24 cellular contexts compared by ENCODE assay signal in genomic region chr1:31793586-31794285, GRCh38. TPM values are rescaled to one million over a fixed set of nuclear protein-coding genes. Genes with fewer than 3 reads are reported as not detected.
DNase-seq lines count a peak whose midpoint lies in the region; ATAC-seq, FAIRE-seq and TF ChIP-seq lines count a peak whose summit lies in the region.
"Had no signal": no experiment of that assay in that cellular context is flagged by ENCODE, and none has a peak within 500 bp of the region (broad histone marks: within the 10 kb centered on the region; RNA-seq: fewer than 3 reads in every experiment).

No MANE protein-coding gene starts in this region.

- POLR2A ChIA-PET in activated CD4-positive, alpha-beta T cell treated with anti-CD3 and anti-CD28 coated beads for 36 hours (lab: Charles Lee): no interaction called here
- POLR2A ChIA-PET in IMR-90 (lab: Charles Lee; ENCODE audit: unreplicated experiment): no interaction called here

- no peaks in the 10 kb centered on the region for H3K36me3 Mint-ChIP-seq in activated CD4-positive, alpha-beta T cell treated with anti-CD3 and anti-CD28 coated beads for 36 hours (ENCODE audit: low read depth)
- no peaks in the 10 kb centered on the region for H3K36me3 Mint-ChIP-seq in glutamatergic neuron (ENCODE audit: unreplicated experiment)
- H3K36me3 Mint-ChIP-seq: activated naive CD4-positive, alpha-beta T cell treated with anti-CD3 and anti-CD28 coated beads, Interleukin-2, amount 50 U/mL, for 72 hours; CD8-positive, alpha-beta memory T cell; naive B cell had no signal

- no peaks in the 10 kb centered on the region for H3K27me3 Mint-ChIP-seq in activated CD4-positive, alpha-beta T cell treated with anti-CD3 and anti-CD28 coated beads for 36 hours
- H3K27me3 Mint-ChIP-seq in glutamatergic neuron (ENCODE audit: unreplicated experiment): peaks cover 11% of the 10 kb centered on the region
- H3K27me3 Mint-ChIP-seq: stimulated activated naive CD8-positive, alpha-beta T cell treated with anti-CD3 and anti-CD28 coated beads, Interleukin-15, Interleukin-2, amounts not matched to agents 100 ng/mL and 50 ng/mL, for 24 hours had no signal

- H3K14ac ChIP-seq in IMR-90 (replicated peaks; ENCODE audit: low read depth, low read length): no peak overlapping the region

- H3K9ac ChIP-seq in IMR-90 (ENCODE audit: low read depth, low read length): no peak overlapping the region

- 96% methylated on average over 4 of the region's 13 CpGs; no CpG with 5 or more reads in 1 of the 2 experiments for WGBS in IMR-90 (ENCODE audit: extremely low coverage in 2 of 2, insufficient read length in 1 of 2), 2 experiments

- peaks cover 18% of the 10 kb centered on the region for H3K9me1 ChIP-seq in IMR-90 (ENCODE audit: insufficient read depth, low read length)

- H3K9me3 ChIP-seq in IMR-90 (ENCODE audit: control insufficient read depth, insufficient read depth, low read length): no peaks in the 10 kb centered on the region
- H3K9me3 ChIP-seq: heart left ventricle, right atrium auricular region, tibial artery had no signal

- H3K79me1 ChIP-seq in IMR-90 (ENCODE audit: low read depth in 1 of 2, low read length in 2 of 2): peaks cover 11 to 45% of the 10 kb centered on the region in 2 experiments; a peak in 2 of 4 replicates

- in situ Hi-C loops in IMR-90 (cut with MboI; ENCODE audit: low sequenced_read_pairs) (no loop called here), GM13976 (cut with MboI; ENCODE audit: low sequenced_read_pairs, unreplicated experiment) (loop anchor here (10.0 kb wide), 1 partner anchor 129 kb away; no protein-coding TSS in a partner anchor)

- H3K36me3 ChIP-seq in IMR-90 (ENCODE audit: control insufficient read depth, insufficient read depth, low read length): peaks cover 1% of the 10 kb centered on the region; the same call in 1 of the 2 replicates
- H3K36me3 ChIP-seq: heart left ventricle, right atrium auricular region, tibial artery had no signal

- H3K4me2 ChIP-seq in IMR-90 (ENCODE audit: low read depth, low read length): no peak overlapping the region

- H2BK15ac ChIP-seq in IMR-90 (ENCODE audit: low read depth, low read length): no peak overlapping the region

- H2AK5ac ChIP-seq in IMR-90 (ENCODE audit: low read depth, low read length): 0 out of 2 replicates have a peak overlapping the region, but pooled peaks have one; percentile 4

- intact Hi-C loops in activated CD4-positive, alpha-beta T cell treated with anti-CD3 and anti-CD28 coated beads for 36 hours (cut with DNase I, micrococcal nuclease): no loop called here
- intact Hi-C loops in IMR-90 (cut with micrococcal nuclease): loop anchor here (10.0 kb wide), 2 partner anchors 271 to 359 kb away; no protein-coding TSS in a partner anchor
- intact Hi-C loops in sciatic nerve (cut with DNase I): loop anchor here (5.0 to 10.0 kb wide), 2 partner anchors 131 to 171 kb away; no protein-coding TSS in a partner anchor

- CTCF ChIA-PET in activated CD4-positive, alpha-beta T cell treated with anti-CD3 and anti-CD28 coated beads for 36 hours (lab: Charles Lee): no interaction called here
- CTCF ChIA-PET in IMR-90 (lab: Yijun Ruan, JAX): no interaction called here

- peaks cover 24% of the 10 kb centered on the region for H4K20me1 ChIP-seq in IMR-90 (ENCODE audit: insufficient read depth, low read length)

- H2AK9ac ChIP-seq in IMR-90 (replicated peaks; ENCODE audit: low read depth, low read length, poor library complexity): no peak overlapping the region

- no peak overlapping the region for H3K56ac ChIP-seq in IMR-90 (ENCODE audit: extremely low read depth, insufficient read depth, low read length)

- TF ChIP-seq POLR2A in IMR-90 (IDR thresholded peaks at IDR 0.05; ENCODE audit: low read depth, low read length): no peak

- peaks cover 25% of the 10 kb centered on the region for H3K4me1 ChIP-seq in IMR-90 (ENCODE audit: control insufficient read depth, insufficient read depth, low read length)

- H3K4me3 Mint-ChIP-seq in activated CD4-positive, alpha-beta T cell treated with anti-CD3 and anti-CD28 coated beads for 36 hours: no peak overlapping the region
- no peak overlapping the region for H3K4me3 Mint-ChIP-seq in glutamatergic neuron (ENCODE audit: unreplicated experiment)
- H3K4me3 Mint-ChIP-seq: activated CD4-positive, alpha-beta memory T cell treated with anti-CD3 and anti-CD28 coated beads, Interleukin-2, amount 10 ng/mL, durations not matched to agents 7 days and 5 days; central memory CD8-positive, alpha-beta T cell; naive B cell; stimulated activated naive CD8-positive, alpha-beta T cell treated with anti-CD3 and anti-CD28 coated beads, Interleukin-15, Interleukin-2, amounts not matched to agents 100 ng/mL and 50 ng/mL, for 24 hours; T-helper 2 cell treated with Interferon-gamma antibody and Interleukin-4, amounts not matched to agents 5 μg/mL and 100 μg/mL, for 36 hours had no signal

- no peak overlapping the region for H3K18ac ChIP-seq in IMR-90 (ENCODE audit: low read depth, low read length)

- TF ChIP-seq RAD21 in IMR-90 (IDR thresholded peaks at IDR 0.05; ENCODE audit: low read length): no peak

- dilution Hi-C loops in IMR-90 (cut with HindIII; ENCODE audit: low sequenced_read_pairs, unreplicated experiment): no loop called here

- H2BK5ac ChIP-seq in IMR-90 (ENCODE audit: low read depth, low read length, poor library complexity, severe bottlenecking): no peak overlapping the region

- no peak overlapping the region for H2AFZ ChIP-seq in IMR-90 (replicated peaks; ENCODE audit: low read length, poor library complexity)

- H4K5ac ChIP-seq in IMR-90 (ENCODE audit: low read depth, low read length): no peak overlapping the region

- H4K8ac ChIP-seq in IMR-90 (ENCODE audit: low read depth in 2 of 2, low read length in 2 of 2): no peak overlapping the region

- no TSS peak for BruUV-seq in IMR-90 (replicated peaks; lab: Mats Ljungman, UMichigan)

- no peak for FAIRE-seq in frontal cortex (lab: Jason Lieb, UNC)

- H2BK20ac ChIP-seq in IMR-90 (ENCODE audit: low read depth, low read length): no peak overlapping the region

- H3K27ac Mint-ChIP-seq in activated CD4-positive, alpha-beta T cell treated with anti-CD3 and anti-CD28 coated beads for 36 hours: no peak overlapping the region
- no peak overlapping the region for H3K27ac Mint-ChIP-seq in glutamatergic neuron (ENCODE audit: unreplicated experiment)
- H3K27ac Mint-ChIP-seq: activated CD4-positive, alpha-beta memory T cell treated with anti-CD3 and anti-CD28 coated beads, Interleukin-2, amount 10 ng/mL, durations not matched to agents 7 days and 5 days; activated naive CD4-positive, alpha-beta T cell treated with anti-CD3 and anti-CD28 coated beads, Interleukin-2, amount 50 U/mL, for 72 hours; CD8-positive, alpha-beta memory T cell; naive B cell; stimulated activated naive CD8-positive, alpha-beta T cell treated with anti-CD3 and anti-CD28 coated beads, Interleukin-15, Interleukin-2, amounts not matched to agents 100 ng/mL and 50 ng/mL, for 24 hours; T-helper 2 cell treated with Interferon-gamma antibody and Interleukin-4, amounts not matched to agents 5 μg/mL and 100 μg/mL, for 36 hours had no signal

- H3K9me3 Mint-ChIP-seq in activated CD4-positive, alpha-beta T cell treated with anti-CD3 and anti-CD28 coated beads for 36 hours (ENCODE audit: low read depth): no peaks in the 10 kb centered on the region
- H3K9me3 Mint-ChIP-seq in glutamatergic neuron (ENCODE audit: unreplicated experiment): peaks cover 4% of the 10 kb centered on the region
- H3K9me3 Mint-ChIP-seq: activated CD4-positive, alpha-beta memory T cell treated with anti-CD3 and anti-CD28 coated beads, Interleukin-2, amount 10 ng/mL, durations not matched to agents 7 days and 5 days; activated naive CD4-positive, alpha-beta T cell treated with anti-CD3 and anti-CD28 coated beads, Interleukin-2, amount 50 U/mL, for 72 hours; CD8-positive, alpha-beta memory T cell; central memory CD8-positive, alpha-beta T cell; naive B cell; stimulated activated naive CD8-positive, alpha-beta T cell treated with anti-CD3 and anti-CD28 coated beads, Interleukin-15, Interleukin-2, amounts not matched to agents 100 ng/mL and 50 ng/mL, for 24 hours; T-helper 2 cell treated with Interferon-gamma antibody and Interleukin-4, amounts not matched to agents 5 μg/mL and 100 μg/mL, for 36 hours had no signal

- no peak overlapping the region for H3K4ac ChIP-seq in IMR-90 (ENCODE audit: low read depth, low read length)

- no peaks in the 10 kb centered on the region for H3K27me3 ChIP-seq in IMR-90 (ENCODE audit: control insufficient read depth, insufficient read depth, low read length)
- H3K27me3 ChIP-seq: right atrium auricular region had no signal

- no peak for ATAC-seq in activated CD4-positive, alpha-beta T cell treated with anti-CD3 and anti-CD28 coated beads for 36 hours
- ATAC-seq in IMR-90 (ENCODE audit: low read depth) (no peak), sciatic nerve (no peak)
- ATAC-seq: activated naive CD4-positive, alpha-beta T cell treated with anti-CD3 and anti-CD28 coated beads, Interleukin-2, amount 50 U/mL, for 72 hours; heart left ventricle had no signal

- peaks cover 12% of the 10 kb centered on the region for H3K4me1 Mint-ChIP-seq in activated CD4-positive, alpha-beta T cell treated with anti-CD3 and anti-CD28 coated beads for 36 hours
- H3K4me1 Mint-ChIP-seq in glutamatergic neuron (ENCODE audit: low read depth, unreplicated experiment): peaks cover 2% of the 10 kb centered on the region
- H3K4me1 Mint-ChIP-seq: central memory CD8-positive, alpha-beta T cell had no signal

- H3K27ac ChIP-seq in IMR-90 (ENCODE audit: insufficient read depth, low read length): no peak overlapping the region
- H3K27ac ChIP-seq: 22Rv1, heart left ventricle, right atrium auricular region, tibial artery had no signal

- DNase-seq in activated CD4-positive, alpha-beta T cell treated with anti-CD3 and anti-CD28 coated beads for 36 hours: peak; percentile 2
- DNase-seq in activated CD4-positive, alpha-beta T cell treated with anti-CD3 and anti-CD28 coated beads for 48 hours: no peak
- DNase-seq in IMR-90: no peak
- DNase-seq in glutamatergic neuron: peak; percentile 8
- DNase-seq in sciatic nerve (ENCODE audit: low spot score): peak; percentile 50
- no peak for DNase-seq in GM13976 (ENCODE audit: low spot score)
- no peak for DNase-seq in occipital lobe (lab: John Stamatoyannopoulos, UW)
- DNase-seq in frontal cortex (ENCODE audit: low spot score in 2 of 2): no peak
- DNase-seq: activated CD4-positive, alpha-beta memory T cell treated with anti-CD3 and anti-CD28 coated beads, Interleukin-2, amount 10 ng/mL, durations not matched to agents 7 days and 5 days; DMS153; mesendoderm; naive B cell; NCI-H1105 treated with DMSO at 0.1 percent for 48 hours; NCI-H2081; NCI-H446 had no signal

- no peak overlapping the region for H3K4me3 ChIP-seq in IMR-90 (ENCODE audit: insufficient read depth, low read depth, low read length)
- H3K4me3 ChIP-seq: heart left ventricle, right atrium auricular region, tibial artery had no signal

- no peak overlapping the region for H3K23ac ChIP-seq in IMR-90 (ENCODE audit: low read depth, low read length)

- no peak overlapping the region for H2BK120ac ChIP-seq in IMR-90 (ENCODE audit: low read depth, low read length)

- TF ChIP-seq CTCF in IMR-90 (conservative IDR thresholded peaks at IDR 0.05; ENCODE audit: low read depth, low read length) (no peak), glutamatergic neuron (IDR thresholded peaks at IDR 0.05; ENCODE audit: partially characterized antibody, unreplicated experiment) (no peak), GM13976 (IDR thresholded peaks at IDR 0.05; ENCODE audit: borderline replicate concordance, control extremely low read depth, extremely low read depth, insufficient read depth, missing control alignments) (no peak)

- no peak overlapping the region for H4K91ac ChIP-seq in IMR-90 (ENCODE audit: insufficient read depth, low read depth, low read length)

RNA-seq across cellular contexts. Expression of gene SPOCD1, which starts 22.1 kb away (rescaled TPM):
- under 1 TPM; 0.79 to 0.91 TPM for total RNA-seq in activated CD4-positive, alpha-beta T cell treated with anti-CD3 and anti-CD28 coated beads for 36 hours
- 42.2 and 59.7 TPM in 2 replicates for total RNA-seq in IMR-90 (2012; rRNA removed)
- polyA plus RNA-seq in IMR-90 (2012; rRNA removed): 132 and 135 TPM in 2 replicates
- polyA plus RNA-seq in IMR-90 (2012; cell fraction: cytosol; rRNA removed): 61.6 and 91.4 TPM in 2 replicates
- 471 and 772 TPM in 2 replicates for polyA plus RNA-seq in IMR-90 (2012; cell fraction: nucleus; rRNA removed; ENCODE audit: low replicate concordance)
- 0.74 TPM for total RNA-seq in glutamatergic neuron (ENCODE audit: unreplicated experiment)
- 1.3 TPM for total RNA-seq in sciatic nerve
- not detected for total RNA-seq in occipital lobe
- total RNA-seq in frontal cortex: under 0.01 TPM
- polyA plus RNA-seq: CD8-positive, alpha-beta memory T cell had no signal

RNA-seq across cellular contexts. Expression of gene ADGRB2, which starts 29.6 kb away (rescaled TPM):
- 1 to 10 TPM; 1.2 TPM for total RNA-seq in activated CD4-positive, alpha-beta T cell treated with anti-CD3 and anti-CD28 coated beads for 36 hours
- total RNA-seq in IMR-90 (2012; rRNA removed) (2.2 and 2.5 TPM in 2 replicates), glutamatergic neuron (ENCODE audit: unreplicated experiment) (15.8 TPM), sciatic nerve (5.2 TPM), occipital lobe (75.0 TPM), frontal cortex (42.4 TPM)
- polyA plus RNA-seq in IMR-90 (2012; rRNA removed): 11.9 TPM in 2 replicates
- polyA plus RNA-seq in IMR-90 (2012; cell fraction: cytosol; rRNA removed): 6.4 and 15.9 TPM in 2 replicates
- polyA plus RNA-seq in IMR-90 (2012; cell fraction: nucleus; rRNA removed; ENCODE audit: low replicate concordance): 38.7 and 77.7 TPM in 2 replicates

Comparison
In these comparisons a context has a peak if more than half of its experiments do, and no peak if none do; other contexts are left out.
1. DNase-seq: peak in activated CD4-positive, alpha-beta T cell treated with anti-CD3 and anti-CD28 coated beads for 36 hours (single experiment), glutamatergic neuron (single experiment) and sciatic nerve (single experiment); none in activated CD4-positive, alpha-beta T cell treated with anti-CD3 and anti-CD28 coated beads for 48 hours (single experiment), IMR-90 (single experiment), GM13976 (single experiment), occipital lobe (single experiment) and frontal cortex (0 of 2).
2. RNA of gene SPOCD1, which starts 22.1 kb away (total RNA-seq): 42.2 to 59.7 TPM in IMR-90; 1.3 TPM in sciatic nerve (single experiment), 0.79 to 0.91 TPM in activated CD4-positive, alpha-beta T cell treated with anti-CD3 and anti-CD28 coated beads for 36 hours, 0.74 TPM in glutamatergic neuron (single experiment), not detected in occipital lobe (single experiment) and under 0.01 TPM in frontal cortex (single experiment); every median in the first group is over 10 times any median in the second.
3. intact Hi-C loops: an anchor here in IMR-90 (10.0 kb wide) and sciatic nerve (5.0 to 10.0 kb wide); none called in activated CD4-positive, alpha-beta T cell treated with anti-CD3 and anti-CD28 coated beads for 36 hours.